1 cellular context compared by ENCODE assay signal in the genomic region with DNA sequence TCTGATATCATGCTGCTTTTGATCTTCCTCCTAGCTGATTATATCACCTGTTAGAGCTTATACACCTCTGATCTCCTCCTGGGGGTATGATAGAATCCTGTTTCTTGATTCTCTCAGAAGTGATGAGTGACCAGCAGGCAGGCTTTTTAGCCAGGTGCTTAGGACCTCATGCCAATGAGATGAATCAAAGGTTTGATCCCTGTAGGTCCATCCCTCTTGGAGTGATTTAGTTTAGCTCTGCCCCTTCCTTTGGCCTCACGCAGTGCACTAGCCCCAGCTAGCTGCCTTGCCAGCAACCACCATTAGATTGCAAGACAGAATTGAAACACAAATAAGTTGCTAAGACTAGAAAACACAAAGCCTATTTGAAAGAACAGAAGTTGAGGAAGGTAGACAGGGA.
TF ChIP-seq lines count a peak whose summit lies in the region.

No MANE protein-coding gene starts in this region.

TF ChIP-seq in GM12878, 131 proteins besides CTCF, POLR2A, EP300 and RAD21 (continued from another document):
- TF ChIP-seq, protein P1, sequence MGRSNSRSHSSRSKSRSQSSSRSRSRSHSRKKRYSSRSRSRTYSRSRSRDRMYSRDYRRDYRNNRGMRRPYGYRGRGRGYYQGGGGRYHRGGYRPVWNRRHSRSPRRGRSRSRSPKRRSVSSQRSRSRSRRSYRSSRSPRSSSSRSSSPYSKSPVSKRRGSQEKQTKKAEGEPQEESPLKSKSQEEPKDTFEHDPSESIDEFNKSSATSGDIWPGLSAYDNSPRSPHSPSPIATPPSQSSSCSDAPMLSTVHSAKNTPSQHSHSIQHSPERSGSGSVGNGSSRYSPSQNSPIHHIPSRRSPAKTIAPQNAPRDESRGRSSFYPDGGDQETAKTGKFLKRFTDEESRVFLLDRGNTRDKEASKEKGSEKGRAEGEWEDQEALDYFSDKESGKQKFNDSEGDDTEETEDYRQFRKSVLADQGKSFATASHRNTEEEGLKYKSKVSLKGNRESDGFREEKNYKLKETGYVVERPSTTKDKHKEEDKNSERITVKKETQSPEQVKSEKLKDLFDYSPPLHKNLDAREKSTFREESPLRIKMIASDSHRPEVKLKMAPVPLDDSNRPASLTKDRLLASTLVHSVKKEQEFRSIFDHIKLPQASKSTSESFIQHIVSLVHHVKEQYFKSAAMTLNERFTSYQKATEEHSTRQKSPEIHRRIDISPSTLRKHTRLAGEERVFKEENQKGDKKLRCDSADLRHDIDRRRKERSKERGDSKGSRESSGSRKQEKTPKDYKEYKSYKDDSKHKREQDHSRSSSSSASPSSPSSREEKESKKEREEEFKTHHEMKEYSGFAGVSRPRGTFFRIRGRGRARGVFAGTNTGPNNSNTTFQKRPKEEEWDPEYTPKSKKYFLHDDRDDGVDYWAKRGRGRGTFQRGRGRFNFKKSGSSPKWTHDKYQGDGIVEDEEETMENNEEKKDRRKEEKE (IDR thresholded peaks at IDR 0.05), result no peak
- TF ChIP-seq CREM (IDR thresholded peaks at IDR 0.05; ENCODE audit: low read depth), result no peak
TF ChIP-seq in GM12878: peak in this region for 0.
